12 cellular contexts compared by ENCODE assay signal in the genomic region with DNA sequence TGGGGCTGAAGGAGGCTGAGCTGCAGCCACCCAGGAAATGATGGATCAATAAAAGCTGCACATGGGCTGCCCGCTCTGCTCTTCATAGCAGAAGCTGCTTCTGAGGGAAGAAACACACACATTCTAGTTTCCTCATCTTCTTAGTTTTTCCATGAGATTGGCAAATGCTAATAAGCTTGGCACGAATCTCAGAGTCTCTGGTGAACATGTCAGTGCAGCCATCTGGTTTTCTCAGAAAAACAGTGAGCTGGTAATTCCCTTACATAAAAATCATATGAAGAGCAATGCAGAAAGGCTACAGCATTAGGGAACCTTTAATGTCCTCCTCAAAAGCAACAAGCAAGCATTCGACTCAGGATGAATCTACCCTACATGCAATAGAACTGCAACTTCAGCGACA.
DNase-seq lines count a peak whose midpoint lies in the region; ATAC-seq and TF ChIP-seq lines count a peak whose summit lies in the region.
"Had no signal": no experiment of that assay in that cellular context is flagged by ENCODE, and none has a peak within 500 bp of the region (broad histone marks: within the 10 kb centered on the region; RNA-seq: fewer than 3 reads in every experiment).

No MANE protein-coding gene starts in this region.

- TF ChIP-seq CTCF in fibroblast of mammary gland (conservative IDR thresholded peaks at IDR 0.05; ENCODE audit: control insufficient read depth, insufficient read depth, low read depth, low read length), result no peak
- no peak for TF ChIP-seq CTCF in left lung (IDR thresholded peaks at IDR 0.05)

- H3K4me3 ChIP-seq in SJCRH30, result no peak overlapping the region
- H3K4me3 ChIP-seq in fibroblast of mammary gland (ENCODE audit: control insufficient read depth, low read depth, low read length), result no peak overlapping the region
- no peak overlapping the region for H3K4me3 ChIP-seq in left lung
- H3K4me3 ChIP-seq: mucosa of descending colon, prostate gland had no signal

- H3K27me3 ChIP-seq in SJCRH30 (no peaks in the 10 kb centered on the region), left lung (no peaks in the 10 kb centered on the region)

- H3K27ac ChIP-seq in SJCRH30 (peak overlapping the region; percentile 37; the same call in 1 of the 2 replicates), left lung (no peak overlapping the region)

- H3K4me1 ChIP-seq in SJCRH30, result peaks cover 41% of the 10 kb centered on the region
- peaks cover 9 to 11% of the 10 kb centered on the region in 2 donors for H3K4me1 ChIP-seq in left lung

- no peak for ATAC-seq in left lung
- ATAC-seq: mucosa of descending colon; stimulated activated effector memory CD8-positive, alpha-beta T cell treated with anti-CD3 and anti-CD28 coated beads, Interleukin-12 subunit alpha, Interleukin-12 subunit beta, amount 100 ng/mL, for 72 hours had no signal

- intact Hi-C loops in left lung (cut with DNase I), result no loop called here

- H3K9me3 ChIP-seq in SJCRH30 (replicated peaks), result no peaks in the 10 kb centered on the region
- no peaks in the 10 kb centered on the region for H3K9me3 ChIP-seq in left lung
- H3K9me3 ChIP-seq: mucosa of descending colon, prostate gland had no signal

- no peaks in the 10 kb centered on the region for H3K36me3 ChIP-seq in SJCRH30
- H3K36me3 ChIP-seq in left lung, result peaks cover 0 to 12% of the 10 kb centered on the region in 2 donors
- H3K36me3 ChIP-seq: prostate gland had no signal

- DNase-seq in AG08395 (ENCODE audit: low spot score), result peak; percentile 45
- no peak for DNase-seq in SJCRH30
- peak; percentile 50 for DNase-seq in fibroblast of mammary gland (ENCODE audit: low read depth)
- DNase-seq in pons (ENCODE audit: low spot score), result peak; percentile 28
- DNase-seq in NCI-H2107 treated with DMSO at 0.1 percent for 48 hours (lab: John Stamatoyannopoulos, UW; ENCODE audit: unreplicated experiment), result no peak
- DNase-seq in NCI-H1105 (lab: John Stamatoyannopoulos, UW), result no peak
- DNase-seq in left lung, result no peak
- DNase-seq in islet precursor cell, result no peak
- DNase-seq: mucosa of descending colon, NCI-H2081 treated with DMSO at 0.1 percent for 48 hours had no signal

Comparison
In these comparisons a context has a peak if more than half of its experiments do, and no peak if none do; other contexts are left out.
1. DNase-seq: peak in AG08395 (single experiment), fibroblast of mammary gland (single experiment) and pons (single experiment); none in SJCRH30 (0 of 2), NCI-H2107 treated with DMSO at 0.1 percent for 48 hours (single experiment), NCI-H1105 (single experiment), left lung (0 of 2) and islet precursor cell (single experiment).